ENCODE assay signal across 32 cellular contexts in the genomic region with DNA sequence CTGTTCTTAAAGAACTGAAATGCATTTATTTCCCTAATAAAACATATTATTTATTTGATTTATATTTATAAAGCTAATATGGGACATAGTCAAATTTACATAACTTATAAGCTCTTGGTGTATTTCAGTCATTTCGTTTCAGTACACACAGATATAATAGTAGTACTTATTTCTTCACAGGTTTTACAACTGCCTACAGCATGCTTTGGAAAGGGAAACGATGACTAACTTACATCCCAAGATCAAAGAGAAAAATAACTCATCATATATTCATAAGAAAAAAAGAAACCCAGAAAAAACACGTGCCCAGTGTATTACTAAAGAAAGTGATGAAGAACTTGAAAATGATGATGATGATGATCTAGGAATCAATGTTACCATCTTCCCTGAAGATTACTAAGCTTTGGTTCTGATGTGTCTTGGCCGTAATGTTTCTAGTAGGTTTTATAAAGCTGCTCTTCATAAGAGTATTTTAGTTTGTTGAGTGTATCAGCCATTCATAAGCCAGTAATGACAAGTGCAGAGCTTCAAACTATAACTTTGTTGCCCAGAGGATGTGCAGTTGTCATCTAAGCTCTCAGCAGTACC. TPM values are rescaled to one million over a fixed set of nuclear protein-coding genes. Genes with fewer than 3 reads are reported as not detected.
DNase-seq lines count a peak whose midpoint lies in the region; ATAC-seq and TF ChIP-seq lines count a peak whose summit lies in the region.
"Had no signal": no experiment of that assay in that cellular context is flagged by ENCODE, and none has a peak within 500 bp of the region (broad histone marks: within the 10 kb centered on the region; RNA-seq: fewer than 3 reads in every experiment).

No MANE protein-coding gene starts in this region.

- no peak overlapping the region for H3K27ac ChIP-seq in heart left ventricle
- H3K27ac ChIP-seq: cardiac muscle cell, colonic mucosa, HL-60, KMS-11, right atrium auricular region, RWPE1, SJSA1, tibial artery, VCaP had no signal

- peak overlapping the region; percentile 60 for H3K27ac Mint-ChIP-seq in activated T-cell treated with anti-CD3 and anti-CD28 coated beads, Interleukin-2, amount 50 U/mL, for 24 hours
- H3K27ac Mint-ChIP-seq in activated naive CD8-positive, alpha-beta T cell treated with anti-CD3 and anti-CD28 coated beads for 36 hours = peak overlapping the region; percentile 55
- H3K27ac Mint-ChIP-seq: H9, immature natural killer cell had no signal

- no peak for TF ChIP-seq CTCF in heart left ventricle (IDR thresholded peaks at IDR 0.05)

- H3K9me3 ChIP-seq in heart left ventricle = no peaks in the 10 kb centered on the region
- H3K9me3 ChIP-seq: colonic mucosa, right atrium auricular region, SJSA1, tibial artery had no signal

- intact Hi-C loops in heart left ventricle (cut with DNase I) = no loop called here

- TF ChIP-seq POLR2A in heart left ventricle (IDR thresholded peaks at IDR 0.05) = no peak

- no peak overlapping the region for H3K4me3 ChIP-seq in heart left ventricle
- H3K4me3 ChIP-seq: cardiac muscle cell, colonic mucosa, right atrium auricular region, SJSA1, smooth muscle cell, tibial artery had no signal

- peaks cover 0 to 79% (median 54%) of the 10 kb centered on the region in 9 donors for H3K36me3 ChIP-seq in heart left ventricle
- H3K36me3 ChIP-seq: cardiac muscle cell, colonic mucosa had no signal

- no peaks in the 10 kb centered on the region for H3K4me1 ChIP-seq in heart left ventricle
- H3K4me1 ChIP-seq: colonic mucosa, right atrium auricular region, SJSA1, tibial artery had no signal

- H3K4me3 Mint-ChIP-seq in activated T-cell treated with anti-CD3 and anti-CD28 coated beads, Interleukin-2, amount 50 U/mL, for 24 hours = no peak overlapping the region
- no peak overlapping the region for H3K4me3 Mint-ChIP-seq in activated naive CD8-positive, alpha-beta T cell treated with anti-CD3 and anti-CD28 coated beads for 36 hours
- H3K4me3 Mint-ChIP-seq: H9, immature natural killer cell, neural crest cell had no signal

- WGBS in heart left ventricle, 4 donors = 86 to 93% (median 91%) methylated on average over 4 of the region's 4 CpGs

- peaks cover 22% of the 10 kb centered on the region for H3K4me1 Mint-ChIP-seq in activated T-cell treated with anti-CD3 and anti-CD28 coated beads, Interleukin-2, amount 50 U/mL, for 24 hours (ENCODE audit: low read depth)
- peaks cover 13% of the 10 kb centered on the region for H3K4me1 Mint-ChIP-seq in activated naive CD8-positive, alpha-beta T cell treated with anti-CD3 and anti-CD28 coated beads for 36 hours
- H3K4me1 Mint-ChIP-seq: H9, neural crest cell had no signal

- ATAC-seq in GM21786 (IDR thresholded peaks at IDR 0.05; ENCODE audit: unreplicated experiment) = no peak
- no peak for ATAC-seq in heart left ventricle
- ATAC-seq: left lobe of liver had no signal

- no peaks in the 10 kb centered on the region for H3K27me3 ChIP-seq in heart left ventricle
- H3K27me3 ChIP-seq: cardiac muscle cell, colonic mucosa, right atrium auricular region, SJSA1, tibial artery had no signal

- no peaks in the 10 kb centered on the region for H3K27me3 Mint-ChIP-seq in activated T-cell treated with anti-CD3 and anti-CD28 coated beads, Interleukin-2, amount 50 U/mL, for 24 hours
- H3K27me3 Mint-ChIP-seq in activated naive CD8-positive, alpha-beta T cell treated with anti-CD3 and anti-CD28 coated beads for 36 hours = no peaks in the 10 kb centered on the region

- no peaks in the 10 kb centered on the region for H3K9me3 Mint-ChIP-seq in activated T-cell treated with anti-CD3 and anti-CD28 coated beads, Interleukin-2, amount 50 U/mL, for 24 hours
- no peaks in the 10 kb centered on the region for H3K9me3 Mint-ChIP-seq in activated naive CD8-positive, alpha-beta T cell treated with anti-CD3 and anti-CD28 coated beads for 36 hours
- H3K9me3 Mint-ChIP-seq: H9, immature natural killer cell, neural crest cell had no signal

- peaks cover 74% of the 10 kb centered on the region for H3K36me3 Mint-ChIP-seq in activated T-cell treated with anti-CD3 and anti-CD28 coated beads, Interleukin-2, amount 50 U/mL, for 24 hours (ENCODE audit: low read depth)
- H3K36me3 Mint-ChIP-seq in activated naive CD8-positive, alpha-beta T cell treated with anti-CD3 and anti-CD28 coated beads for 36 hours = peaks cover 44% of the 10 kb centered on the region

- DNase-seq in activated T-cell treated with anti-CD3 and anti-CD28 coated beads, Interleukin-2, amount 50 U/mL, for 24 hours = no peak
- no peak for DNase-seq in activated T-cell treated with anti-CD3 and anti-CD28 coated beads, Interleukin-2, amount 50 U/mL, for 48 hours
- DNase-seq in ELR (ENCODE audit: low read depth) (peak; percentile 8), iris pigment epithelial cell (ENCODE audit: low read depth) (peak; percentile 6), D341Med (ENCODE audit: low spot score) (no peak), heart left ventricle (no peak)
- DNase-seq in activated naive CD8-positive, alpha-beta T cell treated with anti-CD3 and anti-CD28 coated beads for 36 hours = no peak
- DNase-seq: activated CD8-positive, alpha-beta memory T cell treated with anti-CD3 and anti-CD28 coated beads, Interleukin-2, amount 50 U/mL, for 4 hours; aorta; colonic mucosa; effector CD8-positive, alpha-beta T cell; H9; immature natural killer cell; mesenchymal stem cell; MM.1S; NCI-H1105 treated with DMSO at 0.1 percent for 48 hours; NCI-H187 treated with DMSO at 0.1 percent for 48 hours; NCI-H2171 treated with DMSO at 0.1 percent for 48 hours; NCI-H510A treated with DMSO at 0.1 percent for 48 hours; T-helper 9 cell; tibial artery had no signal

RNA-seq across cellular contexts. Expression of gene TYW3, which starts 30.9 kb away (rescaled TPM):
- total RNA-seq in activated naive CD8-positive, alpha-beta T cell treated with anti-CD3 and anti-CD28 coated beads for 36 hours = 10 to 100 TPM; 38.7 to 39.0 TPM
- 10 to 100 TPM; 10.6 to 28.1 (median 19.1) TPM for total RNA-seq in heart left ventricle
- polyA plus RNA-seq in heart left ventricle = 10 to 100 TPM; 14.8 to 22.7 TPM
- total RNA-seq: smooth muscle cell had no signal
- polyA plus RNA-seq: smooth muscle cell had no signal

RNA-seq across cellular contexts. Expression of gene CRYZ, which starts 31.0 kb away (rescaled TPM):
- 10 to 100 TPM; 10.7 to 10.9 TPM for total RNA-seq in activated naive CD8-positive, alpha-beta T cell treated with anti-CD3 and anti-CD28 coated beads for 36 hours
- total RNA-seq in heart left ventricle = 10 to 100 TPM; 23.0 to 54.1 (median 42.7) TPM
- 10 to 100 TPM; 12.7 to 27.0 TPM for polyA plus RNA-seq in heart left ventricle
- total RNA-seq: smooth muscle cell had no signal
- polyA plus RNA-seq: smooth muscle cell had no signal

Comparison
In these comparisons a context has a peak if more than half of its experiments do, and no peak if none do; other contexts are left out.
1. DNase-seq: peak in ELR (single experiment) and iris pigment epithelial cell (single experiment); none in activated T-cell treated with anti-CD3 and anti-CD28 coated beads, Interleukin-2, amount 50 U/mL, for 24 hours (single experiment), activated T-cell treated with anti-CD3 and anti-CD28 coated beads, Interleukin-2, amount 50 U/mL, for 48 hours (0 of 2), activated naive CD8-positive, alpha-beta T cell treated with anti-CD3 and anti-CD28 coated beads for 36 hours (single experiment), D341Med (single experiment) and heart left ventricle (0 of 5).